Comparison of ENCODE assay signal across 7 cellular contexts in the genomic region with DNA sequence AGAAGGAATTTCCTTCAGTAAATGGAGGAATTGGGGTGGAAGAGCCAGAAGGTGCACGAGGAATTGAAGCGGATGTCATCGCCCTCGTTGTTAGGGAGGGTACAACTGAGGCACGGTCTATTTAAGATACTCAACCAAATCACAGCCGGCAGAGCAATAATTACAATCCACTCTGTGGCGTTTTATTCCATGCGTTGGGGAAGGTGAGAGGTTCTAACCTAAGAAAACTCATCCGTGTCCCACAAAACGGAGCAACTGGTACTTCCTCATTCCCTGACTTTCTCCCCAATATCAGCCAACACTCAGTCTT. TPM values are rescaled to one million over a fixed set of nuclear protein-coding genes. Genes with fewer than 3 reads are reported as not detected.
DNase-seq lines count a peak whose midpoint lies in the region; ATAC-seq and TF ChIP-seq lines count a peak whose summit lies in the region.

No MANE protein-coding gene starts in this region.

- ATAC-seq in stimulated activated naive CD8-positive, alpha-beta T cell treated with anti-CD3 and anti-CD28 coated beads, Interleukin-15, amount 100 ng/mL, for 72 hours: no peak

- H3K9me3 Mint-ChIP-seq in activated T-helper 1 cell treated with anti-CD3 and anti-CD28 coated beads, Interleukin-12 subunit alpha, Interleukin-12 subunit beta, Interleukin-2, Interleukin-4 antibody, amounts not matched to agents 30 ng/mL and 10 ng/mL and 1 ng/mL, durations not matched to agents 14 hours and 24 hours and 36 hours: no peaks in the 10 kb centered on the region
- H3K9me3 Mint-ChIP-seq in stimulated activated naive CD8-positive, alpha-beta T cell treated with anti-CD3 and anti-CD28 coated beads, Interleukin-15, amount 100 ng/mL, for 72 hours: no peaks in the 10 kb centered on the region

- peak overlapping the region; percentile 58 for H3K27ac Mint-ChIP-seq in activated T-helper 1 cell treated with anti-CD3 and anti-CD28 coated beads, Interleukin-12 subunit alpha, Interleukin-12 subunit beta, Interleukin-2, Interleukin-4 antibody, amounts not matched to agents 30 ng/mL and 10 ng/mL and 1 ng/mL, durations not matched to agents 14 hours and 24 hours and 36 hours
- H3K27ac Mint-ChIP-seq in stimulated activated naive CD8-positive, alpha-beta T cell treated with anti-CD3 and anti-CD28 coated beads, Interleukin-15, amount 100 ng/mL, for 72 hours: peak overlapping the region in 1 of 2 donors; percentile 51

- no peaks in the 10 kb centered on the region for H3K9me3 ChIP-seq in iPS-18c (ENCODE audit: control insufficient read depth, insufficient read depth, low read length)

- H3K27me3 ChIP-seq in HL-60 (ENCODE audit: insufficient read depth, poor library complexity, severe bottlenecking): no peaks in the 10 kb centered on the region

- no peak for TF ChIP-seq CTCF in HL-60 (IDR thresholded peaks at IDR 0.05; ENCODE audit: insufficient read depth, low read length)

- DNase-seq in HL-60 (ENCODE audit: low read depth in 1 of 2, low spot score in 1 of 2) (no peak), activated gamma-delta T cell (lab: John Stamatoyannopoulos, UW) (no peak), mucosa of gallbladder (ENCODE audit: low spot score) (no peak), anterior cingulate cortex (lab: John Stamatoyannopoulos, UW) (no peak)
- DNase-seq in activated T-helper 1 cell treated with anti-CD3 and anti-CD28 coated beads, Interleukin-12 subunit alpha, Interleukin-12 subunit beta, Interleukin-2, Interleukin-4 antibody, amounts not matched to agents 30 ng/mL and 10 ng/mL and 1 ng/mL, durations not matched to agents 14 hours and 24 hours and 36 hours (ENCODE audit: low spot score): no peak
- DNase-seq in stimulated activated naive CD8-positive, alpha-beta T cell treated with anti-CD3 and anti-CD28 coated beads, Interleukin-15, amount 100 ng/mL, for 72 hours: no peak

- H3K36me3 Mint-ChIP-seq in activated T-helper 1 cell treated with anti-CD3 and anti-CD28 coated beads, Interleukin-12 subunit alpha, Interleukin-12 subunit beta, Interleukin-2, Interleukin-4 antibody, amounts not matched to agents 30 ng/mL and 10 ng/mL and 1 ng/mL, durations not matched to agents 14 hours and 24 hours and 36 hours (ENCODE audit: low read depth): peaks cover 16% of the 10 kb centered on the region

- H3K4me3 Mint-ChIP-seq in activated T-helper 1 cell treated with anti-CD3 and anti-CD28 coated beads, Interleukin-12 subunit alpha, Interleukin-12 subunit beta, Interleukin-2, Interleukin-4 antibody, amounts not matched to agents 30 ng/mL and 10 ng/mL and 1 ng/mL, durations not matched to agents 14 hours and 24 hours and 36 hours: peak overlapping the region; percentile 81
- H3K4me3 Mint-ChIP-seq in stimulated activated naive CD8-positive, alpha-beta T cell treated with anti-CD3 and anti-CD28 coated beads, Interleukin-15, amount 100 ng/mL, for 72 hours: peak overlapping the region; percentile 67 to 73

- peak overlapping the region; percentile 85 for H3K27ac ChIP-seq in HL-60 (replicated peaks)

- H3K4me3 ChIP-seq in HL-60 (replicated peaks; ENCODE audit: insufficient read depth, low read length): peak overlapping the region; percentile 54
- H3K4me3 ChIP-seq in iPS-18c (ENCODE audit: insufficient read depth, low read depth, low read length): peak overlapping the region; percentile 44; the same call in 1 of the 2 replicates

- intact Hi-C loops in activated T-helper 1 cell treated with anti-CD3 and anti-CD28 coated beads, Interleukin-12 subunit alpha, Interleukin-12 subunit beta, Interleukin-2, Interleukin-4 antibody, amounts not matched to agents 30 ng/mL and 10 ng/mL and 1 ng/mL, durations not matched to agents 14 hours and 24 hours and 36 hours (cut with micrococcal nuclease): loop anchor here (1.0 to 5.0 kb wide), 15 partner anchors 18 to 1111 kb away; a partner anchor contains a TSS

- peaks cover 24% of the 10 kb centered on the region for H3K4me1 Mint-ChIP-seq in activated T-helper 1 cell treated with anti-CD3 and anti-CD28 coated beads, Interleukin-12 subunit alpha, Interleukin-12 subunit beta, Interleukin-2, Interleukin-4 antibody, amounts not matched to agents 30 ng/mL and 10 ng/mL and 1 ng/mL, durations not matched to agents 14 hours and 24 hours and 36 hours (ENCODE audit: low read depth)
- H3K4me1 Mint-ChIP-seq in stimulated activated naive CD8-positive, alpha-beta T cell treated with anti-CD3 and anti-CD28 coated beads, Interleukin-15, amount 100 ng/mL, for 72 hours: peaks cover 26% of the 10 kb centered on the region

- H3K27me3 Mint-ChIP-seq in activated T-helper 1 cell treated with anti-CD3 and anti-CD28 coated beads, Interleukin-12 subunit alpha, Interleukin-12 subunit beta, Interleukin-2, Interleukin-4 antibody, amounts not matched to agents 30 ng/mL and 10 ng/mL and 1 ng/mL, durations not matched to agents 14 hours and 24 hours and 36 hours (ENCODE audit: insufficient read depth): peaks cover 29% of the 10 kb centered on the region
- peaks cover 46% of the 10 kb centered on the region for H3K27me3 Mint-ChIP-seq in stimulated activated naive CD8-positive, alpha-beta T cell treated with anti-CD3 and anti-CD28 coated beads, Interleukin-15, amount 100 ng/mL, for 72 hours

RNA-seq across cellular contexts. Expression of a gene that starts 0.8 kb away (rescaled TPM):
- 54.8 and 56.0 TPM in 2 replicates for total RNA-seq in activated T-helper 1 cell treated with anti-CD3 and anti-CD28 coated beads, Interleukin-12 subunit alpha, Interleukin-12 subunit beta, Interleukin-2, Interleukin-4 antibody, amounts not matched to agents 30 ng/mL and 10 ng/mL and 1 ng/mL, durations not matched to agents 14 hours and 24 hours and 36 hours
- total RNA-seq in mucosa of gallbladder: 355 TPM

RNA-seq across cellular contexts. Expression of a gene that starts 16.9 kb away (rescaled TPM):
- not detected in 2 replicates for total RNA-seq in activated T-helper 1 cell treated with anti-CD3 and anti-CD28 coated beads, Interleukin-12 subunit alpha, Interleukin-12 subunit beta, Interleukin-2, Interleukin-4 antibody, amounts not matched to agents 30 ng/mL and 10 ng/mL and 1 ng/mL, durations not matched to agents 14 hours and 24 hours and 36 hours
- not detected for total RNA-seq in mucosa of gallbladder
